ENCODE assay signal across 7 cellular contexts in genomic region chr12:4355843-4356327, GRCh38. TPM values are rescaled to one million over a fixed set of nuclear protein-coding genes. Genes with fewer than 3 reads are reported as not detected.
A peak's percentile ranks its signal among the peaks of the same experiment; 100 is the strongest.
DNase-seq lines count a peak whose midpoint lies in the region; ATAC-seq and TF ChIP-seq lines count a peak whose summit lies in the region.

No MANE protein-coding gene starts in this region.

- DNase-seq in NCI-H1105 treated with DMSO at 0.1 percent for 48 hours (lab: John Stamatoyannopoulos, UW) (peak; percentile 28), activated T-cell treated with anti-CD3 and anti-CD28 coated beads for 48 hours (ENCODE audit: low read depth) (peak; percentile 60), heart right ventricle (peak; percentile 21 to 31), coronary artery (ENCODE audit: low spot score) (no peak)
- DNase-seq in stimulated activated CD8-positive, alpha-beta memory T cell treated with anti-CD3 and anti-CD28 coated beads, Interleukin-15, amount 100 ng/mL, for 1 hour (ENCODE audit: low read depth), result peak; percentile 1

- H3K27me3 ChIP-seq in heart right ventricle, result no peaks in the 10 kb centered on the region

- peak in 6 of 8 donors; percentile 20 to 47 (median 34) for ATAC-seq in heart right ventricle
- no peak for ATAC-seq in HG03135 (IDR thresholded peaks at IDR 0.05; ENCODE audit: unreplicated experiment)

- intact Hi-C loops in heart right ventricle (cut with DNase I), result loop anchor here in 5 of 10 donors (2.0 to 10.0 kb wide), 5 partner anchors 166 to 175 kb away; no protein-coding TSS in a partner anchor

- peak overlapping the region in 1 of 10 donors; percentile 45 for H3K27ac ChIP-seq in heart right ventricle
- no peak overlapping the region for H3K27ac ChIP-seq in coronary artery

- 62 to 63% methylated on average over 1 of the region's 1 CpG for WGBS in heart right ventricle, 2 donors

- H3K4me3 ChIP-seq in heart right ventricle (no peak overlapping the region), coronary artery (no peak overlapping the region)

- peaks cover 0 to 35% (median 7%) of the 10 kb centered on the region in 9 donors for H3K36me3 ChIP-seq in heart right ventricle

- TF ChIP-seq CTCF in GM12873 (IDR thresholded peaks at IDR 0.05; ENCODE audit: insufficient read depth, low read depth, low read length, missing control alignments) (peak; percentile 89), heart right ventricle (IDR thresholded peaks at IDR 0.05) (peak in 7 of 9 donors; percentile 37 to 54 (median 43)), coronary artery (IDR thresholded peaks at IDR 0.05) (no peak)

- H3K4me1 ChIP-seq in heart right ventricle, result peaks cover 0 to 11% (median 7%) of the 10 kb centered on the region in 9 donors

- peaks cover 0 to 10% (median 5%) of the 10 kb centered on the region in 11 donors for H3K9me3 ChIP-seq in heart right ventricle

RNA-seq across cellular contexts. Expression of gene FGF23, which starts 23.6 kb away (rescaled TPM):
- under 1 TPM in 4 of 10 donors, not detected in 6; 0.11 to 0.76 (median 0.23) TPM for total RNA-seq in heart right ventricle
- under 1 TPM in 1 of 2 donors, not detected in 1; 0.01 TPM for polyA plus RNA-seq in heart right ventricle

RNA-seq across cellular contexts. Expression of gene TIGAR, which starts 34.9 kb away (rescaled TPM):
- 10 to 100 TPM; 10.9 to 15.5 (median 13.7) TPM for total RNA-seq in heart right ventricle
- polyA plus RNA-seq in heart right ventricle, result 1 to 10 TPM; 3.7 to 5.4 TPM
